ENCODE assay signal across 1 cellular context in genomic region chr1:183870351-183871077, GRCh38.
TF ChIP-seq lines count a peak whose summit lies in the region.

No MANE protein-coding gene starts in this region.

TF ChIP-seq in H1, 55 proteins besides CTCF, POLR2A, EP300 and RAD21 (continued from another document):
- no peak for TF ChIP-seq RBBP5 (IDR thresholded peaks at IDR 0.05; ENCODE audit: borderline replicate concordance, low read depth, low read length)
- TF ChIP-seq POLR2AphosphoS5 (IDR thresholded peaks at IDR 0.05; ENCODE audit: low read depth, low read length): no peak
- no peak for TF ChIP-seq ATF3 (IDR thresholded peaks at IDR 0.05; ENCODE audit: insufficient read depth, low read depth, low read length)
- TF ChIP-seq TAF1 (IDR thresholded peaks at IDR 0.05; ENCODE audit: low read depth, low read length): no peak
- TF ChIP-seq TEAD4 (IDR thresholded peaks at IDR 0.05; ENCODE audit: low read depth, low read length): no peak
- no peak for TF ChIP-seq BRCA1 (IDR thresholded peaks at IDR 0.05; ENCODE audit: low read depth, low read length)
- no peak for TF ChIP-seq RNF2 (IDR thresholded peaks at IDR 0.05; ENCODE audit: borderline replicate concordance, low read depth, low read length, missing control alignments, poor library complexity, severe bottlenecking)
- TF ChIP-seq CBX8 (IDR thresholded peaks at IDR 0.05; ENCODE audit: borderline replicate concordance, low read depth, low read length): no peak
- no peak for TF ChIP-seq EZH2 (IDR thresholded peaks at IDR 0.05; ENCODE audit: low read depth, low read length, severe bottlenecking)
- TF ChIP-seq SIX5 (IDR thresholded peaks at IDR 0.05; ENCODE audit: low read depth, low read length): no peak
- TF ChIP-seq MAFK (IDR thresholded peaks at IDR 0.05; ENCODE audit: low read depth, low read length): no peak
